ENCODE assay signal across 1 cellular context in the genomic region with DNA sequence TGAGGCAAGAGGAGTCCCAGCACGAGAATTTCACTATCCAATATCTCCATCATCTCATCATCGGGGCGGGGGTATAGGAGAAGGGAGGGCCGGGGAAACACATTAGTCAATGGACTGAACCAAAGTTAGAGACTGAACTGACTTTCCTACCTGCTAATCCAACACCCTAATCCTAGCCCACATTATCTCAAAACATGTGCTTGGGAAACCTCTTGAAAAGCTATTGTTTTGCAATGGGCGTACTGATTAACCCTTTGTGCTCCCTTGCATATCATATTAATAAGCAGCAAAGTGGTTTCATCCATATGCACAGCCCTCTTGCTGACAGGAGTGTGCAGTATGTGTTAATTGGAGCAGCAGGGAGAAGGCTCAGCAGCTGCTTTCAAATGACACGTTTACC.
TF ChIP-seq lines count a peak whose summit lies in the region.

No MANE protein-coding gene starts in this region.

TF ChIP-seq in GM23338, 12 proteins besides CTCF, POLR2A, EP300 and RAD21 (continued from another document):
- TF ChIP-seq, protein P1, sequence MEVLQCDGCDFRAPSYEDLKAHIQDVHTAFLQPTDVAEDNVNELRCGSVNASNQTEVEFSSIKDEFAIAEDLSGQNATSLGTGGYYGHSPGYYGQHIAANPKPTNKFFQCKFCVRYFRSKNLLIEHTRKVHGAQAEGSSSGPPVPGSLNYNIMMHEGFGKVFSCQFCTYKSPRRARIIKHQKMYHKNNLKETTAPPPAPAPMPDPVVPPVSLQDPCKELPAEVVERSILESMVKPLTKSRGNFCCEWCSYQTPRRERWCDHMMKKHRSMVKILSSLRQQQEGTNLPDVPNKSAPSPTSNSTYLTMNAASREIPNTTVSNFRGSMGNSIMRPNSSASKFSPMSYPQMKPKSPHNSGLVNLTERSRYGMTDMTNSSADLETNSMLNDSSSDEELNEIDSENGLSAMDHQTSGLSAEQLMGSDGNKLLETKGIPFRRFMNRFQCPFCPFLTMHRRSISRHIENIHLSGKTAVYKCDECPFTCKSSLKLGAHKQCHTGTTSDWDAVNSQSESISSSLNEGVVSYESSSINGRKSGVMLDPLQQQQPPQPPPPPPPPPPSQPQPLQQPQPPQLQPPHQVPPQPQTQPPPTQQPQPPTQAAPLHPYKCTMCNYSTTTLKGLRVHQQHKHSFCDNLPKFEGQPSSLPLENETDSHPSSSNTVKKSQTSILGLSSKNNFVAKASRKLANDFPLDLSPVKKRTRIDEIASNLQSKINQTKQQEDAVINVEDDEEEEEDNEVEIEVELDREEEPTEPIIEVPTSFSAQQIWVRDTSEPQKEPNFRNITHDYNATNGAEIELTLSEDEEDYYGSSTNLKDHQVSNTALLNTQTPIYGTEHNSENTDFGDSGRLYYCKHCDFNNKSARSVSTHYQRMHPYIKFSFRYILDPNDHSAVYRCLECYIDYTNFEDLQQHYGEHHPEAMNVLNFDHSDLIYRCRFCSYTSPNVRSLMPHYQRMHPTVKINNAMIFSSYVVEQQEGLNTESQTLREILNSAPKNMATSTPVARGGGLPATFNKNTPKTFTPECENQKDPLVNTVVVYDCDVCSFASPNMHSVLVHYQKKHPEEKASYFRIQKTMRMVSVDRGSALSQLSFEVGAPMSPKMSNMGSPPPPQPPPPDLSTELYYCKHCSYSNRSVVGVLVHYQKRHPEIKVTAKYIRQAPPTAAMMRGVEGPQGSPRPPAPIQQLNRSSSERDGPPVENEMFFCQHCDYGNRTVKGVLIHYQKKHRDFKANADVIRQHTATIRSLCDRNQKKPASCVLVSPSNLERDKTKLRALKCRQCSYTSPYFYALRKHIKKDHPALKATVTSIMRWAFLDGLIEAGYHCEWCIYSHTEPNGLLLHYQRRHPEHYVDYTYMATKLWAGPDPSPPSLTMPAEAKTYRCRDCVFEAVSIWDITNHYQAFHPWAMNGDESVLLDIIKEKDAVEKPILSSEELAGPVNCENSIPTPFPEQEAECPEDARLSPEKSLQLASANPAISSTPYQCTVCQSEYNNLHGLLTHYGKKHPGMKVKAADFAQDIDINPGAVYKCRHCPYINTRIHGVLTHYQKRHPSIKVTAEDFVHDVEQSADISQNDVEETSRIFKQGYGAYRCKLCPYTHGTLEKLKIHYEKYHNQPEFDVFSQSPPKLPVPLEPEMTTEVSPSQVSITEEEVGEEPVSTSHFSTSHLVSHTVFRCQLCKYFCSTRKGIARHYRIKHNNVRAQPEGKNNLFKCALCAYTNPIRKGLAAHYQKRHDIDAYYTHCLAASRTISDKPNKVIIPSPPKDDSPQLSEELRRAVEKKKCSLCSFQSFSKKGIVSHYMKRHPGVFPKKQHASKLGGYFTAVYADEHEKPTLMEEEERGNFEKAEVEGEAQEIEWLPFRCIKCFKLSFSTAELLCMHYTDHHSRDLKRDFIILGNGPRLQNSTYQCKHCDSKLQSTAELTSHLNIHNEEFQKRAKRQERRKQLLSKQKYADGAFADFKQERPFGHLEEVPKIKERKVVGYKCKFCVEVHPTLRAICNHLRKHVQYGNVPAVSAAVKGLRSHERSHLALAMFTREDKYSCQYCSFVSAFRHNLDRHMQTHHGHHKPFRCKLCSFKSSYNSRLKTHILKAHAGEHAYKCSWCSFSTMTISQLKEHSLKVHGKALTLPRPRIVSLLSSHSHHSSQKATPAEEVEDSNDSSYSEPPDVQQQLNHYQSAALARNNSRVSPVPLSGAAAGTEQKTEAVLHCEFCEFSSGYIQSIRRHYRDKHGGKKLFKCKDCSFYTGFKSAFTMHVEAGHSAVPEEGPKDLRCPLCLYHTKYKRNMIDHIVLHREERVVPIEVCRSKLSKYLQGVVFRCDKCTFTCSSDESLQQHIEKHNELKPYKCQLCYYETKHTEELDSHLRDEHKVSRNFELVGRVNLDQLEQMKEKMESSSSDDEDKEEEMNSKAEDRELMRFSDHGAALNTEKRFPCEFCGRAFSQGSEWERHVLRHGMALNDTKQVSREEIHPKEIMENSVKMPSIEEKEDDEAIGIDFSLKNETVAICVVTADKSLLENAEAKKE (CRISPR knock-in tag; IDR thresholded peaks at IDR 0.05) = no peak
- TF ChIP-seq EZH2 (IDR thresholded peaks at IDR 0.05; ENCODE audit: low read depth, unreplicated experiment) = no peak
- TF ChIP-seq ZNF114 (CRISPR knock-in tag; IDR thresholded peaks at IDR 0.05) = no peak
- no peak for TF ChIP-seq EZH2phosphoT487 (IDR thresholded peaks at IDR 0.05; ENCODE audit: unreplicated experiment)
- no peak for TF ChIP-seq CREB1 (CRISPR knock-in tag; IDR thresholded peaks at IDR 0.05; ENCODE audit: low read depth)
- TF ChIP-seq NANOG (IDR thresholded peaks at IDR 0.05; ENCODE audit: borderline replicate concordance) = no peak
- no peak for TF ChIP-seq POLR2AphosphoS5 (IDR thresholded peaks at IDR 0.05; ENCODE audit: low read depth)
- TF ChIP-seq, protein P2, sequence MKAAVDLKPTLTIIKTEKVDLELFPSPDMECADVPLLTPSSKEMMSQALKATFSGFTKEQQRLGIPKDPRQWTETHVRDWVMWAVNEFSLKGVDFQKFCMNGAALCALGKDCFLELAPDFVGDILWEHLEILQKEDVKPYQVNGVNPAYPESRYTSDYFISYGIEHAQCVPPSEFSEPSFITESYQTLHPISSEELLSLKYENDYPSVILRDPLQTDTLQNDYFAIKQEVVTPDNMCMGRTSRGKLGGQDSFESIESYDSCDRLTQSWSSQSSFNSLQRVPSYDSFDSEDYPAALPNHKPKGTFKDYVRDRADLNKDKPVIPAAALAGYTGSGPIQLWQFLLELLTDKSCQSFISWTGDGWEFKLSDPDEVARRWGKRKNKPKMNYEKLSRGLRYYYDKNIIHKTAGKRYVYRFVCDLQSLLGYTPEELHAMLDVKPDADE (IDR thresholded peaks at IDR 0.05) = no peak
- TF ChIP-seq ZNF331 (CRISPR knock-in tag; IDR thresholded peaks at IDR 0.05; ENCODE audit: low read depth) = no peak
- no peak for TF ChIP-seq JUNB (IDR thresholded peaks at IDR 0.05; ENCODE audit: unreplicated experiment)
- TF ChIP-seq STAT1 (IDR thresholded peaks at IDR 0.05; ENCODE audit: unreplicated experiment) = no peak
